ENCODE assay signal across 1 cellular context in the genomic region with DNA sequence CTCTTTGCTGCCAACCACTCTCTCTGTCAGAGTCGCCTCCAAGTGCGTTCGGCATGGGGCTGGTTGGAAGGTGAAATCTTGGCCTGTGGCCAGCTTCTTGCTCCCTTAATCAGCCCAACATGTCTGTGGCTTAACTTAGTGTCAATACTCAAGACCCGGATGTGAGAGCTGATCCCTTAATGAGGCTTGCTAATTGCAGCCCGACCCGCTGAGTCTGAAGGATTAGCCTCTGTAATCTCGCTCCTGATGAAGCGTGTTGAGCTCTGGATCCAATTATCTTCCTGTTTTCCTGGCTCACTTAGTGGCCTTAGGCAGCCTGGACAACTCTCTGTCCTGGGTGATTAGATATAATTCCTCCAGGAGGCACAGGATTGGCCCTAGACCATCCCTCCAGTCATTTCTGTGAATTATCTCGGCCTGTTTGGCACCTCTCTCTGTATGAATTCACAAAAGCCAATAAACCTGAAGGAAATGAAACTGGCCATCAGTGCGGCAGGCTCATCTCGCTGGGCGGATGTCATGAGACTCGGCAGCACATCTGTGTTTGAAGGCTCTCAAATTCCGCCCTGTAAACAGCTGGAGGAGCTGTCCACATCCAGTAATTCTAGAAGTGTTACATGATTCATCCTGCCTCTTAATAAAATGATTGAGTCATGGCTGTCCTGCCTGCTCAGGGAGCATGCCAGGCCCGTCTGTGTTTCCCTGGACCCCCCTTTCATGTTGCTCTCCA.
TF ChIP-seq lines count a peak whose summit lies in the region.

No MANE protein-coding gene starts in this region.

TF ChIP-seq in HEK293, 187 proteins besides CTCF, POLR2A, EP300 and RAD21 (continued from another document and continues in another):
- no peak for TF ChIP-seq TSHZ1 (tag by site-specific recombination; IDR thresholded peaks at IDR 0.05; ENCODE audit: borderline replicate concordance)
- no peak for TF ChIP-seq ZNF175 (tag by site-specific recombination; IDR thresholded peaks at IDR 0.05)
- TF ChIP-seq KLF9 (tag by site-specific recombination; IDR thresholded peaks at IDR 0.05; ENCODE audit: low read depth) = no peak
- TF ChIP-seq ZNF600 (tag by site-specific recombination; IDR thresholded peaks at IDR 0.05) = peak; percentile 55; the same call in 1 of the 2 replicates
- TF ChIP-seq ZNF621 (tag by site-specific recombination; IDR thresholded peaks at IDR 0.05) = no peak
- TF ChIP-seq, protein P1, sequence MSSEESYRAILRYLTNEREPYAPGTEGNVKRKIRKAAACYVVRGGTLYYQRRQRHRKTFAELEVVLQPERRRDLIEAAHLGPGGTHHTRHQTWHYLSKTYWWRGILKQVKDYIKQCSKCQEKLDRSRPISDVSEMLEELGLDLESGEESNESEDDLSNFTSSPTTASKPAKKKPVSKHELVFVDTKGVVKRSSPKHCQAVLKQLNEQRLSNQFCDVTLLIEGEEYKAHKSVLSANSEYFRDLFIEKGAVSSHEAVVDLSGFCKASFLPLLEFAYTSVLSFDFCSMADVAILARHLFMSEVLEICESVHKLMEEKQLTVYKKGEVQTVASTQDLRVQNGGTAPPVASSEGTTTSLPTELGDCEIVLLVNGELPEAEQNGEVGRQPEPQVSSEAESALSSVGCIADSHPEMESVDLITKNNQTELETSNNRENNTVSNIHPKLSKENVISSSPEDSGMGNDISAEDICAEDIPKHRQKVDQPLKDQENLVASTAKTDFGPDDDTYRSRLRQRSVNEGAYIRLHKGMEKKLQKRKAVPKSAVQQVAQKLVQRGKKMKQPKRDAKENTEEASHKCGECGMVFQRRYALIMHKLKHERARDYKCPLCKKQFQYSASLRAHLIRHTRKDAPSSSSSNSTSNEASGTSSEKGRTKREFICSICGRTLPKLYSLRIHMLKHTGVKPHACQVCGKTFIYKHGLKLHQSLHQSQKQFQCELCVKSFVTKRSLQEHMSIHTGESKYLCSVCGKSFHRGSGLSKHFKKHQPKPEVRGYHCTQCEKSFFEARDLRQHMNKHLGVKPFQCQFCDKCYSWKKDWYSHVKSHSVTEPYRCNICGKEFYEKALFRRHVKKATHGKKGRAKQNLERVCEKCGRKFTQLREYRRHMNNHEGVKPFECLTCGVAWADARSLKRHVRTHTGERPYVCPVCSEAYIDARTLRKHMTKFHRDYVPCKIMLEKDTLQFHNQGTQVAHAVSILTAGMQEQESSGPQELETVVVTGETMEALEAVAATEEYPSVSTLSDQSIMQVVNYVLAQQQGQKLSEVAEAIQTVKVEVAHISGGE (tag by site-specific recombination; conservative IDR thresholded peaks at IDR 0.05; ENCODE audit: low read depth) = no peak
- no peak for TF ChIP-seq EGR2 (tag by site-specific recombination; IDR thresholded peaks at IDR 0.05; ENCODE audit: low read depth)
- TF ChIP-seq ZNF610 (tag by site-specific recombination; IDR thresholded peaks at IDR 0.05; ENCODE audit: borderline replicate concordance) = no peak
- TF ChIP-seq ZNF629 (tag by site-specific recombination; IDR thresholded peaks at IDR 0.05) = 0 out of 2 replicates have a peak, but pooled peaks have one; percentile 6
- TF ChIP-seq RBAK (tag by site-specific recombination; IDR thresholded peaks at IDR 0.05) = no peak
- no peak for TF ChIP-seq ZBTB7A (tag by site-specific recombination; IDR thresholded peaks at IDR 0.05; ENCODE audit: low read depth)
- TF ChIP-seq KLF17 (tag by site-specific recombination; IDR thresholded peaks at IDR 0.05) = no peak
- TF ChIP-seq PATZ1 (tag by site-specific recombination; IDR thresholded peaks at IDR 0.05) = no peak
- TF ChIP-seq, protein P2, sequence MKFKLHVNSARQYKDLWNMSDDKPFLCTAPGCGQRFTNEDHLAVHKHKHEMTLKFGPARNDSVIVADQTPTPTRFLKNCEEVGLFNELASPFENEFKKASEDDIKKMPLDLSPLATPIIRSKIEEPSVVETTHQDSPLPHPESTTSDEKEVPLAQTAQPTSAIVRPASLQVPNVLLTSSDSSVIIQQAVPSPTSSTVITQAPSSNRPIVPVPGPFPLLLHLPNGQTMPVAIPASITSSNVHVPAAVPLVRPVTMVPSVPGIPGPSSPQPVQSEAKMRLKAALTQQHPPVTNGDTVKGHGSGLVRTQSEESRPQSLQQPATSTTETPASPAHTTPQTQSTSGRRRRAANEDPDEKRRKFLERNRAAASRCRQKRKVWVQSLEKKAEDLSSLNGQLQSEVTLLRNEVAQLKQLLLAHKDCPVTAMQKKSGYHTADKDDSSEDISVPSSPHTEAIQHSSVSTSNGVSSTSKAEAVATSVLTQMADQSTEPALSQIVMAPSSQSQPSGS (tag by site-specific recombination; IDR thresholded peaks at IDR 0.05; ENCODE audit: low read depth) = no peak
- TF ChIP-seq REST (tag by site-specific recombination; IDR thresholded peaks at IDR 0.05) = peak; percentile 77
- no peak for TF ChIP-seq ZFP37 (tag by site-specific recombination; IDR thresholded peaks at IDR 0.05)
- no peak for TF ChIP-seq ZNF341 (tag by site-specific recombination; IDR thresholded peaks at IDR 0.05; ENCODE audit: low read depth)
- no peak for TF ChIP-seq TCF7L2 (IDR thresholded peaks at IDR 0.05; ENCODE audit: borderline replicate concordance, low read depth, low read length)
- no peak for TF ChIP-seq ZNF518A (tag by site-specific recombination; conservative IDR thresholded peaks at IDR 0.05; ENCODE audit: low read depth)
- TF ChIP-seq ZNF843 (tag by site-specific recombination; IDR thresholded peaks at IDR 0.05) = peak; percentile 38; the same call in 1 of the 2 replicates
- TF ChIP-seq GLIS1 (tag by site-specific recombination; IDR thresholded peaks at IDR 0.05) = peak; percentile 39; the same call in 1 of the 2 replicates
- no peak for TF ChIP-seq ZNF792 (tag by site-specific recombination; IDR thresholded peaks at IDR 0.05)
- TF ChIP-seq ZNF704 (tag by site-specific recombination; IDR thresholded peaks at IDR 0.05) = no peak
- TF ChIP-seq ZNF211 (tag by site-specific recombination; IDR thresholded peaks at IDR 0.05; ENCODE audit: low read depth) = no peak
- no peak for TF ChIP-seq SALL2 (tag by site-specific recombination; IDR thresholded peaks at IDR 0.05; ENCODE audit: borderline replicate concordance)
